Comparison of ENCODE assay signal across 8 cellular contexts in genomic region chr6:48068326-48069191, GRCh38. TPM values are rescaled to one million over a fixed set of nuclear protein-coding genes. Genes with fewer than 3 reads are reported as not detected.
DNase-seq lines count a peak whose midpoint lies in the region; ATAC-seq and TF ChIP-seq lines count a peak whose summit lies in the region.

No MANE protein-coding gene starts in this region.

- H3K27ac ChIP-seq in fibroblast of lung (ENCODE audit: insufficient read depth, low read length) (no peak overlapping the region), trophoblast cell (ENCODE audit: low read depth, low read length) (no peak overlapping the region)

- H4K91ac ChIP-seq in trophoblast cell (ENCODE audit: low read depth, low read length): no peak overlapping the region

- H4K8ac ChIP-seq in trophoblast cell (ENCODE audit: low read depth, low read length): no peak overlapping the region

- DNase-seq in D341Med (ENCODE audit: low spot score): peak; percentile 62
- peak; percentile 60 for DNase-seq in NCI-H510A treated with DMSO at 0.1 percent for 48 hours (lab: John Stamatoyannopoulos, UW)
- peak in 1 of 2 donors; percentile 23 for DNase-seq in fibroblast of lung (ENCODE audit: low read depth in 2 of 2)
- peak in 1 of 2 donors; percentile 42 for DNase-seq in trophoblast cell
- DNase-seq in NCI-H187 (lab: John Stamatoyannopoulos, UW): no peak
- no peak for DNase-seq in NCI-H1092 (lab: John Stamatoyannopoulos, UW)
- no peak for DNase-seq in effector CD4-positive, alpha-beta T cell
- no peak for DNase-seq in naive thymus-derived CD8-positive, alpha-beta T cell

- no peak overlapping the region for H2BK12ac ChIP-seq in trophoblast cell (ENCODE audit: low read length)

- TF ChIP-seq CTCF in fibroblast of lung (conservative IDR thresholded peaks at IDR 0.05 in 1 of 2, IDR thresholded peaks at IDR 0.05 in 1 of 2; ENCODE audit: low read depth in 1 of 2, low read length in 2 of 2): no peak

- H3K4me3 ChIP-seq in fibroblast of lung (replicated peaks in 1 of 4; ENCODE audit: control extremely low read depth in 1 of 4, insufficient read depth in 1 of 4, low read depth in 3 of 4, low read length in 4 of 4): peak overlapping the region in 2 of 4 experiments; percentile 12 to 46
- no peak overlapping the region for H3K4me3 ChIP-seq in trophoblast cell (ENCODE audit: low read depth, low read length)

- H3K18ac ChIP-seq in trophoblast cell (ENCODE audit: low read length): no peak overlapping the region

- peaks cover 0 to 3% (median 0%) of the 10 kb centered on the region in 9 donors for H3K9me3 Mint-ChIP-seq in naive thymus-derived CD8-positive, alpha-beta T cell

- no peak overlapping the region for H2BK120ac ChIP-seq in trophoblast cell (ENCODE audit: insufficient read depth, low read length, poor library complexity)

- peaks cover 15 to 32% (median 29%) of the 10 kb centered on the region in 5 donors for H3K27me3 Mint-ChIP-seq in naive thymus-derived CD8-positive, alpha-beta T cell

- H2AK5ac ChIP-seq in trophoblast cell (ENCODE audit: low read length): no peak overlapping the region

- no peaks in the 10 kb centered on the region for H3K27me3 ChIP-seq in fibroblast of lung (ENCODE audit: control insufficient read depth, insufficient read depth, low read length)
- peaks cover 3% of the 10 kb centered on the region for H3K27me3 ChIP-seq in trophoblast cell (ENCODE audit: insufficient read depth, low read length)

- POLR2A ChIA-PET in naive thymus-derived CD8-positive, alpha-beta T cell (lab: Charles Lee): no interaction called here

- H3K9me3 ChIP-seq in fibroblast of lung (ENCODE audit: control insufficient read depth, insufficient read depth, low read depth, low read length) (no peaks in the 10 kb centered on the region), trophoblast cell (ENCODE audit: insufficient read depth, low read depth, low read length) (no peaks in the 10 kb centered on the region)

- no peak overlapping the region for H3K4ac ChIP-seq in trophoblast cell (ENCODE audit: low read depth, low read length)

- no peak overlapping the region for H2AFZ ChIP-seq in fibroblast of lung (ENCODE audit: low read length)
- H2AFZ ChIP-seq in trophoblast cell (ENCODE audit: insufficient read depth, low read length, poor library complexity): peak overlapping the region; percentile 44

- H3K9ac ChIP-seq in fibroblast of lung (ENCODE audit: insufficient read depth, low read length) (no peak overlapping the region), trophoblast cell (ENCODE audit: low read length) (no peak overlapping the region)

- H3K4me1 Mint-ChIP-seq in naive thymus-derived CD8-positive, alpha-beta T cell: peaks cover 0 to 9% (median 3%) of the 10 kb centered on the region in 4 donors

- no peaks in the 10 kb centered on the region for H3K36me3 Mint-ChIP-seq in naive thymus-derived CD8-positive, alpha-beta T cell

- H3K79me2 ChIP-seq in fibroblast of lung (ENCODE audit: control insufficient read depth, insufficient read depth, low read length) (no peaks in the 10 kb centered on the region), trophoblast cell (ENCODE audit: control insufficient read depth, insufficient read depth, low read length, poor library complexity) (no peaks in the 10 kb centered on the region)

- ATAC-seq in naive thymus-derived CD8-positive, alpha-beta T cell: no peak

- no peak overlapping the region for H2BK5ac ChIP-seq in trophoblast cell (ENCODE audit: low read depth, low read length, poor library complexity)

- peak overlapping the region; percentile 25 for H3K4me2 ChIP-seq in fibroblast of lung (ENCODE audit: extremely low read depth, insufficient read depth, low read length)
- peak overlapping the region; percentile 58 for H3K4me2 ChIP-seq in trophoblast cell (ENCODE audit: low read length)

- no peaks in the 10 kb centered on the region for H3K4me1 ChIP-seq in fibroblast of lung (ENCODE audit: control insufficient read depth, extremely low read depth, insufficient read depth, low read length)
- H3K4me1 ChIP-seq in trophoblast cell (ENCODE audit: control insufficient read depth in 1 of 2, insufficient read depth in 2 of 2, low read length in 2 of 2): peaks cover 0 to 6% of the 10 kb centered on the region in 2 experiments

- H3K23ac ChIP-seq in trophoblast cell (ENCODE audit: low read length): no peak overlapping the region

- WGBS in trophoblast cell (ENCODE audit: extremely low coverage, insufficient coverage, insufficient read length): no CpG with 5 or more reads among the region's 63 CpGs

- H3K36me3 ChIP-seq in fibroblast of lung (ENCODE audit: control insufficient read depth, insufficient read depth, low read length): no peaks in the 10 kb centered on the region
- H3K36me3 ChIP-seq in trophoblast cell (ENCODE audit: control insufficient read depth in 1 of 2, insufficient read depth in 2 of 2, low read length in 2 of 2): no peaks in the 10 kb centered on the region

- no peak overlapping the region for H3K4me3 Mint-ChIP-seq in naive thymus-derived CD8-positive, alpha-beta T cell

- no peak overlapping the region for H3K27ac Mint-ChIP-seq in naive thymus-derived CD8-positive, alpha-beta T cell

- no peak overlapping the region for H4K12ac ChIP-seq in trophoblast cell (ENCODE audit: low read depth, low read length)

- no peaks in the 10 kb centered on the region for H3K79me1 ChIP-seq in trophoblast cell (ENCODE audit: low read length)

- H4K20me1 ChIP-seq in fibroblast of lung (ENCODE audit: control insufficient read depth, extremely low read depth, insufficient read depth, low read length): no peaks in the 10 kb centered on the region

- no peak overlapping the region for H3K14ac ChIP-seq in trophoblast cell (ENCODE audit: low read length)

RNA-seq across cellular contexts. Expression of gene PTCHD4, which starts 42.4 kb away (rescaled TPM):
- total RNA-seq in fibroblast of lung: 4.4 and 5.8 TPM in 2 replicates
- 0.57 and 0.99 TPM in 2 replicates for polyA plus RNA-seq in fibroblast of lung
- 0.47 and 0.70 TPM in 2 replicates for polyA plus RNA-seq in fibroblast of lung (2012)
- 0.70 TPM in 1 of 2 replicates, not detected in the other for polyA minus RNA-seq in fibroblast of lung (ENCODE audit: low replicate concordance)
- polyA plus RNA-seq in trophoblast cell (2013): 7.5 and 8.1 TPM in 2 replicates
- total RNA-seq in naive thymus-derived CD8-positive, alpha-beta T cell: not detected
- not detected for polyA plus RNA-seq in naive thymus-derived CD8-positive, alpha-beta T cell

Comparison
In these comparisons a context has a peak if more than half of its experiments do, and no peak if none do; other contexts are left out.
1. DNase-seq: peak in D341Med (single experiment) and NCI-H510A treated with DMSO at 0.1 percent for 48 hours (single experiment); none in NCI-H187 (0 of 2), NCI-H1092 (single experiment), effector CD4-positive, alpha-beta T cell (single experiment) and naive thymus-derived CD8-positive, alpha-beta T cell (0 of 10).